14 cellular contexts compared by ENCODE assay signal in genomic region chr15:28592395-28592794, GRCh38. TPM values are rescaled to one million over a fixed set of nuclear protein-coding genes. Genes with fewer than 3 reads are reported as not detected.
"Had no signal": no experiment of that assay in that cellular context is flagged by ENCODE, and none has a peak within 500 bp of the region (broad histone marks: within the 10 kb centered on the region; RNA-seq: fewer than 3 reads in every experiment).

No MANE protein-coding gene starts in this region.

RNA-seq across cellular contexts. Expression of gene GOLGA6L25, which starts 39.0 kb away (rescaled TPM):
- total RNA-seq: activated B cell treated with CpG ODN at 0.5 μM for 24 hours; activated CD4-positive, alpha-beta memory T cell treated with anti-CD3 and anti-CD28 coated beads for 36 hours; activated CD4-positive, alpha-beta memory T cell treated with anti-CD3 and anti-CD28 coated beads, Interleukin-2, amount 10 ng/mL, durations not matched to agents 7 days and 5 days; activated CD4-positive, alpha-beta T cell treated with anti-CD3 and anti-CD28 coated beads for 36 hours; activated CD4-positive, alpha-beta T cell treated with anti-CD3 and anti-CD28 coated beads, Interleukin-2, amount 10 ng/mL, durations not matched to agents 24 days and 14 days; activated CD4-positive, alpha-beta T cell treated with anti-CD3 and anti-CD28 coated beads, Interleukin-2, amount 10 ng/mL, durations not matched to agents 7 days and 5 days; activated CD8-positive, alpha-beta memory T cell treated with anti-CD3 and anti-CD28 coated beads for 36 hours; activated CD8-positive, alpha-beta memory T cell treated with anti-CD3 and anti-CD28 coated beads, Interleukin-2, amount 10 ng/mL, durations not matched to agents 7 days and 5 days; activated CD8-positive, alpha-beta T cell treated with anti-CD3 and anti-CD28 coated beads for 36 hours; activated CD8-positive, alpha-beta T cell treated with anti-CD3 and anti-CD28 coated beads, Interleukin-2, amount 10 ng/mL, durations not matched to agents 7 days and 5 days; T-cell; T-helper 1 cell treated with Interleukin-12 subunit alpha and Interleukin-12 subunit beta and Interleukin-4 antibody, amounts not matched to agents 30 ng/mL and 1 ng/mL, for 36 hours; T-helper 17 cell; T-helper 2 cell treated with Interferon-gamma antibody and Interleukin-4, amounts not matched to agents 100 ng/mL and 5 ng/mL, for 36 hours had no signal

RNA-seq across cellular contexts. Expression of gene GOLGA8G, which starts 59.6 kb away (rescaled TPM):
- total RNA-seq: activated B cell treated with CpG ODN at 0.5 μM for 24 hours; activated CD4-positive, alpha-beta memory T cell treated with anti-CD3 and anti-CD28 coated beads for 36 hours; activated CD4-positive, alpha-beta memory T cell treated with anti-CD3 and anti-CD28 coated beads, Interleukin-2, amount 10 ng/mL, durations not matched to agents 7 days and 5 days; activated CD4-positive, alpha-beta T cell treated with anti-CD3 and anti-CD28 coated beads for 36 hours; activated CD4-positive, alpha-beta T cell treated with anti-CD3 and anti-CD28 coated beads, Interleukin-2, amount 10 ng/mL, durations not matched to agents 24 days and 14 days; activated CD4-positive, alpha-beta T cell treated with anti-CD3 and anti-CD28 coated beads, Interleukin-2, amount 10 ng/mL, durations not matched to agents 7 days and 5 days; activated CD8-positive, alpha-beta memory T cell treated with anti-CD3 and anti-CD28 coated beads for 36 hours; activated CD8-positive, alpha-beta memory T cell treated with anti-CD3 and anti-CD28 coated beads, Interleukin-2, amount 10 ng/mL, durations not matched to agents 7 days and 5 days; activated CD8-positive, alpha-beta T cell treated with anti-CD3 and anti-CD28 coated beads for 36 hours; activated CD8-positive, alpha-beta T cell treated with anti-CD3 and anti-CD28 coated beads, Interleukin-2, amount 10 ng/mL, durations not matched to agents 7 days and 5 days; T-helper 1 cell treated with Interleukin-12 subunit alpha and Interleukin-12 subunit beta and Interleukin-4 antibody, amounts not matched to agents 30 ng/mL and 1 ng/mL, for 36 hours; T-helper 17 cell had no signal
